In the genomic region with DNA sequence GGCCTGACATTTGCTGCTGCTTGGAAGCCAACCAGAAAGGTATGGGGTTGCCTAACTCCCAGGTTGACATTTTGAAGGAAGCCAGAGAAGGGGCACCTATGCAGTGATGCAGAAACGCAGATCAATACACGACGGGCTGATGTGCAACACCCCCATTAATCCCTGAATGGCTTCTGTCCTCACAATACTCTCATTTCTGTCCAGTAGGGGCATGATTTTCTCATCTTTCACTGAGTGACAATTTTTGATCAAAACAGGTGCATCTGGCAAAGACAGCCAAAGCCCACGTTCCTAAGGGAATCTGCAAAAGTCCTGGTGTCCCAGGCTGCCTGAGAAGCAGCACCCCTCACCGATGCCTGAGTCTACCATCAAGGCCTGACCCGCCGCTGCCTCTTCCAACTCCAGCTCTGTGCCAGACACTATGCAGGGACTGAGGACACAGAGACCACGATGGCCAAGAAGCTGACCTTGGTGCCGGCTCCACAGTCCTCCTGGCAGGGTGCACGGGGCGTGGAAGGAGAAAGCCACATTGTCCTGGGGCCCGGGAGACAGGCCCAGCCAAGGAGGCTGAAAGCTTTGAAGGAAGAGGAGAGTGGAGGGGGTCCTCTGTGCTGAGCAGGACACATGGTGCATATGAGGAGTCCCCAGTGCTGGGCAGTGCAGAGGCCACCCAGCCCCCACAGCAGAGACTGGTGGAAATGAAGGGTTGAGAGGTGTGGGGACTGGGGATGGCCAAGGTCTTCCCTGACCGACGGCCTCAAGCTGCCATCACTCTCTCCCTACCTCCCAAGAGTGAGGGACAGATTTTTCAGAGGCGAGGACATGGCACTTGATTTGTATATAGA, we compare ENCODE assay signal across 25 cellular contexts.
DNase-seq lines count a peak whose midpoint lies in the region; ATAC-seq, FAIRE-seq and TF ChIP-seq lines count a peak whose summit lies in the region.
"Had no signal": no experiment of that assay in that cellular context is flagged by ENCODE, and none has a peak within 500 bp of the region (broad histone marks: within the 10 kb centered on the region; RNA-seq: fewer than 3 reads in every experiment).

No MANE protein-coding gene starts in this region.

- no peak overlapping the region for H2AFZ ChIP-seq in H9 (ENCODE audit: low read length)
- H2AFZ ChIP-seq in HepG2 (ENCODE audit: low read length): no peak overlapping the region
- H2AFZ ChIP-seq: GM23338 had no signal

- ATAC-seq in SK-N-SH treated with all-trans-retinoic acid at 6 μM for 48 hours (peak; percentile 24; the same call in 1 of the 3 replicates), HepG2 (no peak)
- ATAC-seq: GM23338, heart right ventricle had no signal

- H3K36me3 ChIP-seq in HepG2 (replicated peaks in 1 of 2; ENCODE audit: control insufficient read depth in 1 of 2, insufficient read depth in 2 of 2, low read length in 2 of 2): peaks cover 0 to 11% of the 10 kb centered on the region in 2 experiments; a peak in 1 of 5 replicates
- H3K36me3 ChIP-seq: heart right ventricle, thoracic aorta had no signal

- no TSS peak for BruUV-seq in HepG2 (replicated peaks; lab: Mats Ljungman, UMichigan)

- H4K20me1 ChIP-seq in H9 (ENCODE audit: control insufficient read depth, insufficient read depth, insufficient read length) (no peaks in the 10 kb centered on the region), HepG2 (ENCODE audit: insufficient read depth, low read length) (no peaks in the 10 kb centered on the region)

- no peak overlapping the region for H2BK20ac ChIP-seq in H9 (ENCODE audit: low read depth, low read length, poor library complexity, severe bottlenecking)

- H3K36me3 Mint-ChIP-seq in H9 (ENCODE audit: insufficient read depth in 1 of 3, low read depth in 3 of 3): peaks cover 0 to 2% (median 0%) of the 10 kb centered on the region in 3 experiments; a peak in 1 of 7 replicates
- H3K36me3 Mint-ChIP-seq: CD4-positive, CD25-positive, alpha-beta regulatory T cell had no signal

- no peak overlapping the region for H3K27ac ChIP-seq in 22Rv1
- no peak overlapping the region for H3K27ac ChIP-seq in H9 (ENCODE audit: insufficient read length, low read depth, low read length)
- peak overlapping the region; percentile 93 for H3K27ac ChIP-seq in HepG2 (ENCODE audit: extremely low read length, insufficient read depth, low read length)
- H3K27ac ChIP-seq: heart right ventricle, thoracic aorta had no signal

- TF ChIP-seq POLR2A in HepG2 (IDR thresholded peaks at IDR 0.05; ENCODE audit: insufficient read depth in 1 of 2, low read depth in 2 of 2, low read length in 2 of 2): no peak

- H3K4me1 ChIP-seq in H9 (ENCODE audit: insufficient read depth, low read length) (peaks cover 6% of the 10 kb centered on the region; the same call in 1 of the 2 replicates), HepG2 (ENCODE audit: insufficient read depth, low read length) (peaks cover 86% of the 10 kb centered on the region)

- WGBS in H9 (ENCODE audit: extremely low coverage, insufficient read length, low lambda C conversion rate): no CpG with 5 or more reads among the region's 15 CpGs
- 84% methylated on average over 11 of the region's 15 CpGs for WGBS in HepG2 (ENCODE audit: low lambda C conversion rate)

- H3K4me2 ChIP-seq in H9 (ENCODE audit: insufficient read depth, insufficient read length, low read length) (no peak overlapping the region), HepG2 (ENCODE audit: low read depth, low read length) (0 out of 2 replicates have a peak overlapping the region, but pooled peaks have one; percentile 36)
- H3K4me2 ChIP-seq: GM23338 had no signal

- intact Hi-C loops in HepG2 (cut with micrococcal nuclease; ENCODE audit: unreplicated experiment): no loop called here

- no peak overlapping the region for H3K18ac ChIP-seq in H9 (ENCODE audit: insufficient read length, low read depth, low read length)

- no peak overlapping the region for H3K9ac ChIP-seq in H9 (ENCODE audit: extremely low read depth, insufficient read length, low read length)
- H3K9ac ChIP-seq in HepG2 (ENCODE audit: insufficient read depth, low read depth, low read length): no peak overlapping the region; the same call in 1 of the 2 replicates

- no peak overlapping the region for H3T11ph ChIP-seq in H9 (ENCODE audit: low read length)

- H3K79me2 ChIP-seq in H9 (ENCODE audit: insufficient read depth, low read length) (no peaks in the 10 kb centered on the region), HepG2 (ENCODE audit: insufficient read depth, low read length) (peaks cover 60% of the 10 kb centered on the region)

- H4K91ac ChIP-seq in H9 (ENCODE audit: insufficient read length, low read depth, low read length): no peak overlapping the region

- H2AK5ac ChIP-seq in H9 (ENCODE audit: insufficient read length, low read length): no peak overlapping the region

- H2BK5ac ChIP-seq in H9 (ENCODE audit: insufficient read length, low read length): no peak overlapping the region

- H3K9me3 Mint-ChIP-seq in H9: no peaks in the 10 kb centered on the region; a peak in 1 of 5 replicates
- H3K9me3 Mint-ChIP-seq: activated B cell treated with CpG ODN at 0.5 μM for 24 hours; activated T-helper 2 cell treated with anti-CD3 and anti-CD28 coated beads, Interferon-gamma antibody, Interleukin-2, Interleukin-4, amounts not matched to agents 10 μg/mL and 5 μg/mL and 100 μg/mL, durations not matched to agents 14 hours and 24 hours and 36 hours; central memory CD8-positive, alpha-beta T cell; GM23338; T-helper 1 cell treated with Interleukin-12 subunit alpha and Interleukin-12 subunit beta and Interleukin-4 antibody, amounts not matched to agents 30 μg/mL and 1 μg/mL, for 36 hours had no signal

- no peak overlapping the region for H2BK12ac ChIP-seq in H9 (ENCODE audit: insufficient read length, low read depth, low read length)

- H4K8ac ChIP-seq in H9 (replicated peaks; ENCODE audit: insufficient read length, low read depth, low read length): no peak overlapping the region

- H2BK15ac ChIP-seq in H9 (ENCODE audit: low read depth, low read length): no peak overlapping the region

- no peak overlapping the region for H3K4me3 ChIP-seq in HepG2 (replicated peaks in 1 of 3; ENCODE audit: insufficient read depth in 1 of 3, low read depth in 2 of 3, low read length in 3 of 3)
- H3K4me3 ChIP-seq: GM23338, heart right ventricle, thoracic aorta had no signal

- POLR2A ChIA-PET in HepG2 (lab: Yijun Ruan, JAX): interaction anchor here (1.3 to 1.5 kb wide), 2 partner anchors 9 to 31 kb away, joined by 3 to 7 read pairs; no protein-coding TSS in a partner anchor

- no peak for DNase-seq in H9
- DNase-seq in HepG2 (ENCODE audit: low spot score): no peak
- DNase-seq in NCI-H226: no peak
- no peak for DNase-seq in RKO (ENCODE audit: low spot score)
- no peak for DNase-seq in HT-29 (ENCODE audit: low spot score)
- DNase-seq in activated T-cell treated with anti-CD3 and anti-CD28 coated beads, Interleukin-2, amount 50 U/mL, for 1 hour: no peak
- DNase-seq: activated B cell treated with CpG ODN at 0.5 μM for 24 hours; CD4-positive, CD25-positive, alpha-beta regulatory T cell; effector memory CD4-positive, alpha-beta T cell; heart right ventricle; mammary epithelial cell; MV-4-11; NCI-H1930; SHP77; small intestine; stimulated activated CD8-positive, alpha-beta memory T cell treated with anti-CD3 and anti-CD28 coated beads, Interleukin-4, amount 100 ng/mL, for 48 hours had no signal

- H3K4me1 Mint-ChIP-seq in H9: peaks cover 9 to 11% of the 10 kb centered on the region in 2 experiments; a peak in 3 of 4 replicates

- H3K23me2 ChIP-seq in H9 (ENCODE audit: insufficient read length, low read depth, low read length, poor library complexity, severe bottlenecking): no peaks in the 10 kb centered on the region

- no peak for TF ChIP-seq EP300 in HepG2 (IDR thresholded peaks at IDR 0.05; ENCODE audit: low read depth in 2 of 2, low read length in 2 of 2)
- no peak for TF ChIP-seq EP300 in HepG2 (CRISPR knock-in tag; IDR thresholded peaks at IDR 0.05; ENCODE audit: borderline replicate concordance)

- no peak overlapping the region for H3K14ac ChIP-seq in H9 (ENCODE audit: insufficient read depth, low read length)

- H3K27me3 Mint-ChIP-seq in H9 (ENCODE audit: low read depth): no peaks in the 10 kb centered on the region; the same call in 1 of the 2 replicates
- H3K27me3 Mint-ChIP-seq: progenitor cell of endocrine pancreas had no signal

- H3K23ac ChIP-seq in H9 (ENCODE audit: insufficient read length, low read depth, low read length): no peak overlapping the region

- no peak overlapping the region for H2BK120ac ChIP-seq in H9 (ENCODE audit: low read depth, low read length, poor library complexity, severe bottlenecking)

- peak; percentile 39 for FAIRE-seq in HepG2 (lab: Jason Lieb, UNC)
- FAIRE-seq: islet of Langerhans, small intestine had no signal

- H3K27ac Mint-ChIP-seq in H9: no peak overlapping the region
- H3K27ac Mint-ChIP-seq: activated B cell treated with CpG ODN at 0.5 μM for 24 hours; activated T-helper 2 cell treated with anti-CD3 and anti-CD28 coated beads, Interferon-gamma antibody, Interleukin-2, Interleukin-4, amounts not matched to agents 10 μg/mL and 5 μg/mL and 100 μg/mL, durations not matched to agents 14 hours and 24 hours and 36 hours; GM23338; progenitor cell of endocrine pancreas; T-helper 1 cell treated with Interleukin-12 subunit alpha and Interleukin-12 subunit beta and Interleukin-4 antibody, amounts not matched to agents 30 μg/mL and 1 μg/mL, for 36 hours had no signal

- H3K4ac ChIP-seq in H9 (ENCODE audit: low read depth, low read length): no peak overlapping the region

- H4K5ac ChIP-seq in H9 (ENCODE audit: insufficient read length, low read depth, low read length): no peak overlapping the region

- TF ChIP-seq CTCF in 22Rv1 (IDR thresholded peaks at IDR 0.05): peak; percentile 26; the same call in 1 of the 2 replicates
- TF ChIP-seq CTCF in H9 (conservative IDR thresholded peaks at IDR 0.05): peak; percentile 24; the same call in 1 of the 3 replicates
- TF ChIP-seq CTCF in HepG2 (CRISPR knock-in tag; IDR thresholded peaks at IDR 0.05): no peak

- in situ Hi-C loops in HepG2 (cut with HindIII; ENCODE audit: extremely low pct_ligation_motif_present, low pct_unique_long_range_greater_than_20kb): no loop called here

- no peaks in the 10 kb centered on the region for H3K79me1 ChIP-seq in H9 (ENCODE audit: insufficient read depth, low read depth, low read length, poor library complexity, severe bottlenecking)

- H3K4me3 Mint-ChIP-seq in H9: no peak overlapping the region
- H3K4me3 Mint-ChIP-seq: activated B cell treated with CpG ODN at 0.5 μM for 24 hours; CD4-positive, CD25-positive, alpha-beta regulatory T cell; central memory CD8-positive, alpha-beta T cell; GM23338; T-helper 1 cell treated with Interleukin-12 subunit alpha and Interleukin-12 subunit beta and Interleukin-4 antibody, amounts not matched to agents 30 μg/mL and 1 μg/mL, for 36 hours had no signal

- H3K9me3 ChIP-seq in H9 (ENCODE audit: control insufficient read depth, low read depth, low read length) (no peaks in the 10 kb centered on the region), HepG2 (ENCODE audit: low read length) (no peaks in the 10 kb centered on the region)
- H3K9me3 ChIP-seq: heart right ventricle had no signal

- TF ChIP-seq RAD21 in HepG2 (CRISPR knock-in tag; IDR thresholded peaks at IDR 0.05): no peak

- H3K56ac ChIP-seq in H9 (ENCODE audit: insufficient read length, low read depth, low read length): no peak overlapping the region

- CTCF ChIA-PET in HepG2 (lab: Yijun Ruan, JAX; ENCODE audit: low intra/inter-chr PET ratio, low total read pairs): no interaction called here

- H3K27me3 ChIP-seq in H9 (ENCODE audit: insufficient read depth, low read length): no peaks in the 10 kb centered on the region
- no peaks in the 10 kb centered on the region for H3K27me3 ChIP-seq in HepG2 (ENCODE audit: control insufficient read depth in 1 of 2, insufficient read depth in 2 of 2, low read length in 2 of 2)
